Comparison of ENCODE assay signal across 8 cellular contexts in the genomic region with DNA sequence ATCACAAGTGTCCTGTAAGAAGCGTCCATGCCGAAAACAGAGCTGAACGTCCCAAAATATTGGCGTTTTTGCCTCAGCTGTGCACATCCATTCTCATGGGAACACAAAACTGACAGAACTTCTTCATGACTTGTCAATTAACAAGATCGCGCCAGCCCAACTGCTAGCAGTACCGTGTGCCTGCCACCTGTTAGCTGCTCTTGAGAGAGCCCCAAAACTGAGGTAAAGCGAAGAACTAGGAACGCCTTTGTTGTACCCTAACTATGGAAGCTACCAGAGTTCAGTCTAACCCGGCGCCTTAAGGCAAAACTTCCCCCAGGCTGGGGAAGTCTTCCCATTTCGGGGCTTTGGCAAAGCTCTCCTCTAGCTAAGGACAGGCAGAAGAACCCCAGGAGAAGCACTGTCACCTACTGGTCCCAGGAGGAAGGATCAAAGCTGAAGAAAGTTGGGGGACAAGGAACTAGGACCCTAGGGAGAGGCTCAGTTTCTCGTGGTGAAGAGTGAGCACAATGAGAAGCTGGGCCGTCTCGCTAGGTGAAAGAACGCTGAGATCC. TPM values are rescaled to one million over a fixed set of nuclear protein-coding genes. Genes with fewer than 3 reads are reported as not detected.
DNase-seq lines count a peak whose midpoint lies in the region; ATAC-seq, FAIRE-seq and TF ChIP-seq lines count a peak whose summit lies in the region.

No MANE protein-coding gene starts in this region.

- no TSS peak for BruUV-seq in GM12878 (replicated peaks; lab: Mats Ljungman, UMichigan)

- H3K9ac ChIP-seq in NT2/D1 (ENCODE audit: insufficient read length, low read depth) (peak overlapping the region; percentile 100), GM12878 (ENCODE audit: control insufficient read depth, insufficient read depth, low read length) (peak overlapping the region; percentile 84), stomach smooth muscle (ENCODE audit: low read length in 2 of 2) (peak overlapping the region; percentile 86 to 98)

- CTCF ChIA-PET in GM12878 (lab: Yijun Ruan, JAX) = interaction anchor here (0.5 to 10.2 kb wide), 30 partner anchors 10 to 315 kb away, joined by 3 to 317 read pairs (median 4); a partner anchor contains a TSS

- ATAC-seq in GM19438 (IDR thresholded peaks at IDR 0.05; ENCODE audit: low read depth, unreplicated experiment) (peak; percentile 11), GM12878 (peak; percentile 32), HG02840 (IDR thresholded peaks at IDR 0.05; ENCODE audit: low FRiP score, unreplicated experiment) (no peak)

- intact Hi-C loops in GM12878 (cut with micrococcal nuclease; ENCODE audit: unreplicated experiment) = loop anchor here (5.0 kb wide), 1 partner anchor 230 kb away; no protein-coding TSS in a partner anchor

- H3K9me3 ChIP-seq in NT2/D1 (ENCODE audit: insufficient read depth, low read length) (no peaks in the 10 kb centered on the region), GM12878 (replicated peaks; ENCODE audit: control insufficient read depth, insufficient read depth, low read length) (no peaks in the 10 kb centered on the region), stomach smooth muscle (ENCODE audit: control insufficient read depth in 2 of 2, low read length in 2 of 2) (no peaks in the 10 kb centered on the region)

- no peaks in the 10 kb centered on the region for H3K36me3 ChIP-seq in NT2/D1 (ENCODE audit: insufficient read depth, insufficient read length, low read length)
- H3K36me3 ChIP-seq in GM12878 (ENCODE audit: control insufficient read depth in 2 of 2, insufficient read depth in 2 of 2, low read length in 1 of 2) = no peaks in the 10 kb centered on the region
- no peaks in the 10 kb centered on the region for H3K36me3 ChIP-seq in kidney epithelial cell (ENCODE audit: control insufficient read depth, insufficient read depth, low read length)
- no peaks in the 10 kb centered on the region for H3K36me3 ChIP-seq in stomach smooth muscle (ENCODE audit: control insufficient read depth in 2 of 2, insufficient read depth in 2 of 2, low read length in 2 of 2)

- H3K4me1 ChIP-seq in NT2/D1 (ENCODE audit: insufficient read depth, insufficient read length) = no peaks in the 10 kb centered on the region
- H3K4me1 ChIP-seq in GM12878 (ENCODE audit: control insufficient read depth, insufficient read depth, low read length) = peaks cover 23% of the 10 kb centered on the region
- H3K4me1 ChIP-seq in stomach smooth muscle (ENCODE audit: control insufficient read depth, insufficient read depth, low read length) = peaks cover 8% of the 10 kb centered on the region

- H3K79me2 ChIP-seq in GM12878 (ENCODE audit: control insufficient read depth, insufficient read depth, low read length) = peaks cover 55% of the 10 kb centered on the region

- SMC1A ChIA-PET in GM12878 (lab: Charles Lee; ENCODE audit: uncharacterized antibody, unreplicated experiment) = interaction anchor here (0.7 to 14.0 kb wide), 29 partner anchors 9 to 229 kb away, joined by 3 to 445 read pairs (median 6); a partner anchor contains a TSS

- H3K27me3 ChIP-seq in NT2/D1 (ENCODE audit: insufficient read depth, insufficient read length) (no peaks in the 10 kb centered on the region), GM12878 (replicated peaks in 1 of 2; ENCODE audit: control insufficient read depth in 2 of 2, insufficient read depth in 2 of 2, low read length in 1 of 2) (no peaks in the 10 kb centered on the region), kidney epithelial cell (ENCODE audit: control insufficient read depth, insufficient read depth, low read length) (no peaks in the 10 kb centered on the region), stomach smooth muscle (ENCODE audit: control insufficient read depth in 1 of 2, insufficient read depth in 2 of 2, low read length in 2 of 2) (no peaks in the 10 kb centered on the region)

- TF ChIP-seq EP300 in GM12878 (IDR thresholded peaks at IDR 0.05; ENCODE audit: borderline replicate concordance in 1 of 2, control insufficient read depth in 1 of 2, low read depth in 2 of 2, low read length in 2 of 2) = no peak

- peak; percentile 59 for TF ChIP-seq RAD21 in GM12878 (IDR thresholded peaks at IDR 0.05; ENCODE audit: insufficient read depth, low read depth, low read length)

- TF ChIP-seq CTCF in GM12878 (IDR thresholded peaks at IDR 0.05 in 2 of 3, conservative IDR thresholded peaks at IDR 0.05 in 1 of 3; ENCODE audit: control insufficient read depth in 2 of 3, extremely low read depth in 1 of 3, insufficient read depth in 1 of 3, low read depth in 3 of 3, low read length in 3 of 3) (peak; percentile 27 to 60 (median 28); a peak in 4 of 6 replicates), kidney epithelial cell (IDR thresholded peaks at IDR 0.05; ENCODE audit: insufficient read depth, low read length, poor library complexity, severe bottlenecking) (peak; percentile 31)

- peak overlapping the region; percentile 56 for H3K4me2 ChIP-seq in GM12878 (ENCODE audit: control insufficient read depth, insufficient read depth)

- H4K20me1 ChIP-seq in GM12878 (ENCODE audit: control insufficient read depth, insufficient read depth) = no peaks in the 10 kb centered on the region

- peak overlapping the region; percentile 99 for H3K4me3 ChIP-seq in NT2/D1 (ENCODE audit: insufficient read length, low read depth)
- H3K4me3 ChIP-seq in GM12878 = peak overlapping the region; percentile 94
- H3K4me3 ChIP-seq in kidney epithelial cell (ENCODE audit: low read depth, low read length) = peak overlapping the region; percentile 69
- peak overlapping the region; percentile 92 to 100 for H3K4me3 ChIP-seq in stomach smooth muscle (ENCODE audit: low read length in 2 of 2)

- peak; percentile 48 for DNase-seq in CMK (ENCODE audit: low read depth)
- peak; percentile 11 for DNase-seq in NT2/D1 (ENCODE audit: low read depth, low spot score)
- no peak for DNase-seq in GM12878 (ENCODE audit: low read depth, low spot score)
- DNase-seq in kidney epithelial cell (ENCODE audit: low read depth) = no peak
- no peak for DNase-seq in A172 (ENCODE audit: low spot score)

- peak overlapping the region; percentile 83 for H2AFZ ChIP-seq in GM12878 (ENCODE audit: control insufficient read depth, low read depth, low read length)

- POLR2A ChIA-PET in GM12878 (lab: Charles Lee) = interaction anchor here (0.6 to 6.4 kb wide), 19 partner anchors 11 to 229 kb away, joined by 3 to 60 read pairs (median 5); a partner anchor contains a TSS

- peak; percentile 52 for FAIRE-seq in GM12878 (lab: Jason Lieb, UNC)

- in situ Hi-C loops in GM12878 (cut with MboI) = loop anchor here (5.0 kb wide), 1 partner anchor 225 kb away; no protein-coding TSS in a partner anchor

- TF ChIP-seq POLR2A in GM12878 (IDR thresholded peaks at IDR 0.05; ENCODE audit: low read depth, low read length) = no peak

- 1% methylated on average over 15 of the region's 16 CpGs for WGBS in GM12878 (ENCODE audit: insufficient coverage, insufficient replicate concordance, low lambda C conversion rate, missing lambda C conversion rate)

- RAD21 ChIA-PET in GM12878 (lab: Charles Lee; ENCODE audit: unreplicated experiment) = interaction anchor here (0.6 to 10.4 kb wide), 34 partner anchors 10 to 418 kb away, joined by 3 to 207 read pairs (median 4); a partner anchor contains a TSS

- peak overlapping the region; percentile 93 for H3K27ac ChIP-seq in GM12878 (ENCODE audit: control insufficient read depth, insufficient read depth)
- H3K27ac ChIP-seq in stomach smooth muscle (ENCODE audit: low read length) = peak overlapping the region; percentile 93

TF ChIP-seq in GM12878, 131 proteins besides CTCF, POLR2A, EP300 and RAD21 (continues in another document):
- no peak for TF ChIP-seq CBX5 (IDR thresholded peaks at IDR 0.05; ENCODE audit: low read depth)
- no peak for TF ChIP-seq ZSCAN29 (IDR thresholded peaks at IDR 0.05)
- no peak for TF ChIP-seq HDAC6 (IDR thresholded peaks at IDR 0.05; ENCODE audit: unreplicated experiment)
- no peak for TF ChIP-seq BCL11A (IDR thresholded peaks at IDR 0.05; ENCODE audit: low read depth, low read length)
- TF ChIP-seq HDAC2 (IDR thresholded peaks at IDR 0.05) = no peak
- TF ChIP-seq RAD51 (IDR thresholded peaks at IDR 0.05) = peak; percentile 14; the same call in 1 of the 2 replicates
- TF ChIP-seq NBN (IDR thresholded peaks at IDR 0.05) = no peak
- TF ChIP-seq, protein P1, sequence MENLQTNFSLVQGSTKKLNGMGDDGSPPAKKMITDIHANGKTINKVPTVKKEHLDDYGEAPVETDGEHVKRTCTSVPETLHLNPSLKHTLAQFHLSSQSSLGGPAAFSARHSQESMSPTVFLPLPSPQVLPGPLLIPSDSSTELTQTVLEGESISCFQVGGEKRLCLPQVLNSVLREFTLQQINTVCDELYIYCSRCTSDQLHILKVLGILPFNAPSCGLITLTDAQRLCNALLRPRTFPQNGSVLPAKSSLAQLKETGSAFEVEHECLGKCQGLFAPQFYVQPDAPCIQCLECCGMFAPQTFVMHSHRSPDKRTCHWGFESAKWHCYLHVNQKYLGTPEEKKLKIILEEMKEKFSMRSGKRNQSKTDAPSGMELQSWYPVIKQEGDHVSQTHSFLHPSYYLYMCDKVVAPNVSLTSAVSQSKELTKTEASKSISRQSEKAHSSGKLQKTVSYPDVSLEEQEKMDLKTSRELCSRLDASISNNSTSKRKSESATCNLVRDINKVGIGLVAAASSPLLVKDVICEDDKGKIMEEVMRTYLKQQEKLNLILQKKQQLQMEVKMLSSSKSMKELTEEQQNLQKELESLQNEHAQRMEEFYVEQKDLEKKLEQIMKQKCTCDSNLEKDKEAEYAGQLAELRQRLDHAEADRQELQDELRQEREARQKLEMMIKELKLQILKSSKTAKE (IDR thresholded peaks at IDR 0.05; ENCODE audit: low read depth, poor library complexity, severe bottlenecking) = peak; percentile 52

RNA-seq across cellular contexts. Expression of a gene that starts 0.7 kb away (rescaled TPM):
- 62.1 and 81.3 TPM in 2 replicates for total RNA-seq in GM12878 (2013; cell fraction: nucleolus; rRNA removed)
- total RNA-seq in GM12878 (2014; rRNA removed) (18.3 and 19.0 TPM in 2 replicates), GM12878 (2014; rRNA removed; fragmentation: Illumina TruSeq; extraction: Trizol) (28.1 and 28.2 TPM in 2 replicates), GM12878 (2021) (28.5 and 29.6 TPM in 2 replicates), kidney epithelial cell (15.1 and 17.5 TPM in 2 replicates)
- 8.9 TPM for polyA plus RNA-seq in GM12878 (2011; ENCODE audit: low read depth)
- polyA plus RNA-seq in GM12878 (2011; rRNA removed) (46.6 and 48.9 TPM in 2 replicates), GM12878 (2014; fragmentation: Illumina TruSeq; extraction: Trizol) (28.1 and 33.0 TPM in 2 replicates), GM12878 (2014; fragmentation: Nextera tagmentation; extraction: Ambion mirVana) (10 to 100 TPM; 13.0 to 15.6 TPM), GM12878 (2014; rRNA removed) (19.8 and 20.1 TPM in 2 replicates), GM12878 (2016; fragmentation: Nextera tagmentation; extraction: Ambion mirVana) (10 to 100 TPM; 22.6 to 24.2 TPM)
- 24.4 and 27.3 TPM in 2 replicates for polyA plus RNA-seq in GM12878 (2011; cell fraction: cytosol; rRNA removed)
- polyA plus RNA-seq in GM12878 (2011; cell fraction: nucleus; rRNA removed) = 26.8 and 29.1 TPM in 2 replicates
- polyA plus RNA-seq in GM12878 (2012) = 12.3 and 13.9 TPM in 2 replicates
- polyA minus RNA-seq in GM12878 (2011; rRNA and poly(A)+ RNA removed) = 62.8 and 90.9 TPM in 2 replicates
- 14.4 and 18.8 TPM in 2 replicates for polyA minus RNA-seq in GM12878 (2011; cell fraction: cytosol; rRNA and poly(A)+ RNA removed)
- 27.7 and 28.5 TPM in 2 replicates for polyA minus RNA-seq in GM12878 (2011; cell fraction: nucleus; rRNA and poly(A)+ RNA removed)
- 6.8 and 10.4 TPM in 2 replicates for total RNA-seq in A172 (2014; rRNA removed; shearing (Covaris generic))

Comparison
In these comparisons a context has a peak if more than half of its experiments do, and no peak if none do; other contexts are left out.
1. DNase-seq: peak in CMK (single experiment) and NT2/D1 (single experiment); none in GM12878 (single experiment), kidney epithelial cell (single experiment) and A172 (single experiment).
2. Peak in every context shown above with its lines, with median percentiles within 50 percentile points of each other: H3K4me3 ChIP-seq and H3K9ac ChIP-seq.